9 cellular contexts compared by ENCODE assay signal in genomic region chr18:72541871-72542690, GRCh38.
A peak's percentile ranks its signal among the peaks of the same experiment; 100 is the strongest.
DNase-seq lines count a peak whose midpoint lies in the region; ATAC-seq lines count a peak whose summit lies in the region.
"Had no signal": no experiment of that assay in that cellular context is flagged by ENCODE, and none has a peak within 500 bp of the region (broad histone marks: within the 10 kb centered on the region; RNA-seq: fewer than 3 reads in every experiment).

No MANE protein-coding gene starts in this region.

- no peaks in the 10 kb centered on the region for H3K36me3 ChIP-seq in SK-N-MC (ENCODE audit: insufficient read depth, low read length)
- H3K36me3 ChIP-seq: right atrium auricular region had no signal

- DNase-seq in stimulated activated CD4-positive, alpha-beta T cell treated with anti-CD3 and anti-CD28 coated beads, Interleukin-15, amount 100 ng/mL, for 24 hours = peak; percentile 4
- no peak for DNase-seq in stimulated activated CD4-positive, alpha-beta T cell treated with anti-CD3 and anti-CD28 coated beads, Interleukin-4, amount 100 ng/mL, for 1 hour
- DNase-seq in SK-N-MC (ENCODE audit: low read depth, low spot score) = no peak
- no peak for DNase-seq in NCI-H774 (lab: John Stamatoyannopoulos, UW)
- DNase-seq in SW 1271 (lab: John Stamatoyannopoulos, UW) = no peak
- DNase-seq in NCI-H1048 (lab: John Stamatoyannopoulos, UW) = no peak

- no peak for ATAC-seq in GM21381 (IDR thresholded peaks at IDR 0.05; ENCODE audit: unreplicated experiment)

- no peak overlapping the region for H3K9ac ChIP-seq in SK-N-MC (ENCODE audit: insufficient read length)

- H3K27ac ChIP-seq in SK-N-MC = no peak overlapping the region
- H3K27ac ChIP-seq: right atrium auricular region had no signal

- H3K9me3 ChIP-seq in SK-N-MC (ENCODE audit: low read depth, low read length) (no peaks in the 10 kb centered on the region), iPS-18c (ENCODE audit: control insufficient read depth, insufficient read depth, low read length) (no peaks in the 10 kb centered on the region)
- H3K9me3 ChIP-seq: right atrium auricular region had no signal

- peak overlapping the region; percentile 33 for H3K4me3 ChIP-seq in SK-N-MC
- peak overlapping the region; percentile 49 for H3K4me3 ChIP-seq in iPS-18c (ENCODE audit: insufficient read depth, low read depth, low read length)
